ENCODE assay signal across 8 cellular contexts in genomic region chr2:222655748-222656543, GRCh38.
A peak's percentile ranks its signal among the peaks of the same experiment; 100 is the strongest.
DNase-seq lines count a peak whose midpoint lies in the region; FAIRE-seq and TF ChIP-seq lines count a peak whose summit lies in the region.

Gene FARSB, minus strand, starts transcription at chr2:222656092. Its CDS starts 19 bp downstream, at chr2:222656073.

- no peaks in the 10 kb centered on the region for H3K36me3 ChIP-seq in Loucy (ENCODE audit: insufficient read depth, low read length)

- peaks cover 8% of the 10 kb centered on the region for H4K20me1 ChIP-seq in Loucy (ENCODE audit: insufficient read depth, low read length, poor library complexity, severe bottlenecking)

- H3K9me3 ChIP-seq in Loucy (ENCODE audit: insufficient read depth, low read depth, low read length), result no peaks in the 10 kb centered on the region

- H3K9ac ChIP-seq in Loucy (ENCODE audit: low read depth, low read length, poor library complexity, severe bottlenecking), result peak within 1 kb of the TSS; percentile 91

- H3K4me3 ChIP-seq in Loucy (ENCODE audit: low read length, poor library complexity, severe bottlenecking), result peak within 1 kb of the TSS; percentile 93
- peak within 1 kb of the TSS; percentile 99 for H3K4me3 ChIP-seq in fibroblast of pulmonary artery (replicated peaks; ENCODE audit: low read depth, low read length)

- peak within 1 kb of the TSS; percentile 100 for H3K27ac Mint-ChIP-seq in nephron
- peak within 1 kb of the TSS; percentile 99 for H3K27ac Mint-ChIP-seq in stimulated activated naive CD8-positive, alpha-beta T cell treated with anti-CD3 and anti-CD28 coated beads, Interleukin-15, Interleukin-2, amounts not matched to agents 100 ng/mL and 50 ng/mL, for 24 hours

- no peaks in the 10 kb centered on the region for H3K36me3 Mint-ChIP-seq in nephron (ENCODE audit: low read depth)
- peaks cover 26% of the 10 kb centered on the region for H3K36me3 Mint-ChIP-seq in stimulated activated naive CD8-positive, alpha-beta T cell treated with anti-CD3 and anti-CD28 coated beads, Interleukin-15, Interleukin-2, amounts not matched to agents 100 ng/mL and 50 ng/mL, for 24 hours (ENCODE audit: low read depth)

- peaks cover 52% of the 10 kb centered on the region for H3K79me2 ChIP-seq in Loucy (ENCODE audit: insufficient read depth, low read length)

- peak within 1 kb of the TSS; percentile 98 for H3K4me2 ChIP-seq in Loucy (ENCODE audit: low read depth, low read length, poor library complexity, severe bottlenecking)

- peak within 1 kb of the TSS; percentile 97 to 98 (median 98) for H3K4me3 Mint-ChIP-seq in nephron
- H3K4me3 Mint-ChIP-seq in stimulated activated naive CD8-positive, alpha-beta T cell treated with anti-CD3 and anti-CD28 coated beads, Interleukin-15, Interleukin-2, amounts not matched to agents 100 ng/mL and 50 ng/mL, for 24 hours, result peak within 1 kb of the TSS; percentile 99

- TF ChIP-seq CTCF in Loucy (conservative IDR thresholded peaks at IDR 0.05; ENCODE audit: low read length), result no peak
- no peak for TF ChIP-seq CTCF in fibroblast of pulmonary artery (IDR thresholded peaks at IDR 0.05; ENCODE audit: low read length, missing control alignments)
- TF ChIP-seq CTCF in nephron (IDR thresholded peaks at IDR 0.05; ENCODE audit: unreplicated experiment in 3 of 3), result no peak

- no peaks in the 10 kb centered on the region for H3K27me3 Mint-ChIP-seq in nephron (ENCODE audit: low read depth)
- no peaks in the 10 kb centered on the region for H3K27me3 Mint-ChIP-seq in stimulated activated naive CD8-positive, alpha-beta T cell treated with anti-CD3 and anti-CD28 coated beads, Interleukin-15, Interleukin-2, amounts not matched to agents 100 ng/mL and 50 ng/mL, for 24 hours

- no peaks in the 10 kb centered on the region for H3K27me3 ChIP-seq in Loucy (ENCODE audit: insufficient read depth, low read length, poor library complexity, severe bottlenecking)

- H3K4me1 ChIP-seq in Loucy (ENCODE audit: insufficient read depth, low read length, poor library complexity, severe bottlenecking), result peaks cover 46% of the 10 kb centered on the region

- peak; percentile 86 for FAIRE-seq in H54 (lab: Jason Lieb, UNC)

- H3K9me3 Mint-ChIP-seq in nephron, result no peaks in the 10 kb centered on the region
- H3K9me3 Mint-ChIP-seq in stimulated activated naive CD8-positive, alpha-beta T cell treated with anti-CD3 and anti-CD28 coated beads, Interleukin-15, Interleukin-2, amounts not matched to agents 100 ng/mL and 50 ng/mL, for 24 hours, result no peaks in the 10 kb centered on the region

- no peaks in the 10 kb centered on the region for H3K9me2 ChIP-seq in Loucy (replicated peaks; ENCODE audit: low read depth, low read length)

- H3K4me1 Mint-ChIP-seq in nephron, result peaks cover 21% of the 10 kb centered on the region
- peaks cover 49% of the 10 kb centered on the region for H3K4me1 Mint-ChIP-seq in stimulated activated naive CD8-positive, alpha-beta T cell treated with anti-CD3 and anti-CD28 coated beads, Interleukin-15, Interleukin-2, amounts not matched to agents 100 ng/mL and 50 ng/mL, for 24 hours (ENCODE audit: low read depth)

- H2AFZ ChIP-seq in Loucy (ENCODE audit: low read length), result peak within 1 kb of the TSS; percentile 96

- DNase-seq in EL (peak; percentile 95), H54 (ENCODE audit: insufficient read length, low spot score) (peak; percentile 80), fibroblast of pulmonary artery (ENCODE audit: low read depth) (peak; percentile 97)
- DNase-seq in activated T-helper 9 cell treated with anti-CD3 and anti-CD28 coated beads, Interleukin-2, amount 50 U/mL, for 16 hours (ENCODE audit: low read depth), result peak; percentile 87

- H3F3A ChIP-seq in Loucy (ENCODE audit: low read depth), result 0 out of 2 replicates have a peak, but pooled peaks cover 4% of the 10 kb centered on the region

- TF ChIP-seq POLR2A in H54 (IDR thresholded peaks at IDR 0.05; ENCODE audit: low read depth, low read length) (peak; percentile 93), Raji (IDR thresholded peaks at IDR 0.05; ENCODE audit: insufficient read depth, low read depth, low read length) (peak; percentile 94)

Comparison
In these comparisons a context has a peak if more than half of its experiments do, and no peak if none do; other contexts are left out.
1. Peak in every context shown above with its lines: DNase-seq and H3K4me3 ChIP-seq.